In the genomic region with DNA sequence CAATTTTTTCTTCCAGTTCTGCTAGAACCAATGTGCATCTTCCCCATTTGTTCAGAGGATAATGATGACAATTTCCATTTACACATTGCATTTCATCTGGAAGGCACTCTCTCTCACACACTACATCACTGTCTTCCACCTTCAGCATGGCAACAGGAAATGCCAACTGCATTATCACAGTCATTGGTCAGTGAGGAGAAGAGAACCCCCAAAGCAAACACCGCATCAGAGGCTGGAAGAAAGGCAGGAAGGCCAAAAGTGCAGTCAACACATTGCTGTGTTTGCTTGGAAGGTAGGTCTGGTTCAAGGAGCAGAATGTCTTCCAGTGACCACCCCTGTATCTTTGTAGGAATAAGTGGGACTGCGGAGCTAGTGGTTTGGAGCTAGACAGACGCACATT, we compare ENCODE assay signal across 16 cellular contexts.
DNase-seq lines count a peak whose midpoint lies in the region; ATAC-seq and TF ChIP-seq lines count a peak whose summit lies in the region.
"Had no signal": no experiment of that assay in that cellular context is flagged by ENCODE, and none has a peak within 500 bp of the region (broad histone marks: within the 10 kb centered on the region; RNA-seq: fewer than 3 reads in every experiment).

No MANE protein-coding gene starts in this region.

- no peaks in the 10 kb centered on the region for H3K36me3 ChIP-seq in mucosa of descending colon (ENCODE audit: low read depth)
- no peaks in the 10 kb centered on the region for H3K36me3 ChIP-seq in body of pancreas (replicated peaks in 1 of 2; ENCODE audit: insufficient read depth in 1 of 2, low read depth in 2 of 2)
- H3K36me3 ChIP-seq: heart right ventricle had no signal

- no peak overlapping the region for H3K27ac Mint-ChIP-seq in activated naive CD4-positive, alpha-beta T cell treated with anti-CD3 and anti-CD28 coated beads, Interleukin-2, amount 50 U/mL, for 72 hours
- H3K27ac Mint-ChIP-seq: CD8-positive, alpha-beta T cell had no signal

- H3K27me3 ChIP-seq in body of pancreas = no peaks in the 10 kb centered on the region
- H3K27me3 ChIP-seq: heart right ventricle had no signal

- H3K4me1 ChIP-seq in mucosa of descending colon (ENCODE audit: low read depth) = no peaks in the 10 kb centered on the region
- no peaks in the 10 kb centered on the region for H3K4me1 ChIP-seq in body of pancreas

- no peak for TF ChIP-seq POLR2A in body of pancreas (IDR thresholded peaks at IDR 0.05)

- H3K36me3 Mint-ChIP-seq in activated naive CD4-positive, alpha-beta T cell treated with anti-CD3 and anti-CD28 coated beads, Interleukin-2, amount 50 U/mL, for 72 hours = no peaks in the 10 kb centered on the region
- H3K36me3 Mint-ChIP-seq: CD8-positive, alpha-beta T cell had no signal

- H3K4me3 ChIP-seq in mucosa of descending colon (no peak overlapping the region), body of pancreas (no peak overlapping the region)
- H3K4me3 ChIP-seq: heart right ventricle had no signal

- ATAC-seq in GM18868 (IDR thresholded peaks at IDR 0.05; ENCODE audit: unreplicated experiment) (peak; percentile 16), mucosa of descending colon (no peak), body of pancreas (no peak)
- no peak for ATAC-seq in activated naive CD4-positive, alpha-beta T cell treated with anti-CD3 and anti-CD28 coated beads, Interleukin-2, amount 50 U/mL, for 72 hours
- ATAC-seq: CD8-positive, alpha-beta T cell; heart right ventricle had no signal

- intact Hi-C loops in mucosa of descending colon (cut with DNase I, micrococcal nuclease) (no loop called here), body of pancreas (cut with DNase I) (loop anchor here (10.0 kb wide), 1 partner anchor 49 kb away; no protein-coding TSS in a partner anchor)

- no peaks in the 10 kb centered on the region for H3K9me3 Mint-ChIP-seq in activated naive CD4-positive, alpha-beta T cell treated with anti-CD3 and anti-CD28 coated beads, Interleukin-2, amount 50 U/mL, for 72 hours
- H3K9me3 Mint-ChIP-seq: activated T-cell treated with anti-CD3 and anti-CD28 coated beads, Interleukin-2, amount 50 U/mL, for 4 hours; CD8-positive, alpha-beta T cell had no signal

- no peak overlapping the region for H3K27ac ChIP-seq in body of pancreas
- H3K27ac ChIP-seq: heart right ventricle had no signal

- H3K9me3 ChIP-seq in mucosa of descending colon = no peaks in the 10 kb centered on the region
- no peaks in the 10 kb centered on the region for H3K9me3 ChIP-seq in body of pancreas

- DNase-seq in NCI-H460 (ENCODE audit: extremely low read depth, low read depth) (peak; percentile 2), dermis blood vessel endothelial cell (peak; percentile 59), non-pigmented ciliary epithelial cell (ENCODE audit: low read depth) (peak; percentile 9), mucosa of descending colon (no peak), body of pancreas (no peak), NCI-H446 treated with DMSO at 0.1 percent for 48 hours (lab: John Stamatoyannopoulos, UW) (no peak)
- no peak for DNase-seq in activated naive CD4-positive, alpha-beta T cell treated with anti-CD3 and anti-CD28 coated beads, Interleukin-2, amount 50 U/mL, for 72 hours (ENCODE audit: low spot score in 2 of 2)
- DNase-seq: activated T-cell treated with anti-CD3 and anti-CD28 coated beads, Interleukin-2, amount 50 U/mL, for 4 hours; anterior cingulate cortex; CD8-positive, alpha-beta T cell; effector memory CD4-positive, alpha-beta T cell; heart right ventricle; MV-4-11; NCI-H524 treated with DMSO at 0.1 percent for 48 hours; substantia nigra had no signal

- TF ChIP-seq CTCF in mucosa of descending colon (IDR thresholded peaks at IDR 0.05) (no peak), body of pancreas (IDR thresholded peaks at IDR 0.05) (no peak)

- WGBS in body of pancreas, 2 donors = 89 to 92% methylated on average over 3 of the region's 3 CpGs

Comparison
In these comparisons a context has a peak if more than half of its experiments do, and no peak if none do; other contexts are left out.
1. DNase-seq: peak in NCI-H460 (single experiment), dermis blood vessel endothelial cell (single experiment) and non-pigmented ciliary epithelial cell (single experiment); none in mucosa of descending colon (0 of 3), body of pancreas (0 of 4), activated naive CD4-positive, alpha-beta T cell treated with anti-CD3 and anti-CD28 coated beads, Interleukin-2, amount 50 U/mL, for 72 hours (0 of 2) and NCI-H446 treated with DMSO at 0.1 percent for 48 hours (single experiment).